Comparison of ENCODE assay signal across 27 cellular contexts in the genomic region with DNA sequence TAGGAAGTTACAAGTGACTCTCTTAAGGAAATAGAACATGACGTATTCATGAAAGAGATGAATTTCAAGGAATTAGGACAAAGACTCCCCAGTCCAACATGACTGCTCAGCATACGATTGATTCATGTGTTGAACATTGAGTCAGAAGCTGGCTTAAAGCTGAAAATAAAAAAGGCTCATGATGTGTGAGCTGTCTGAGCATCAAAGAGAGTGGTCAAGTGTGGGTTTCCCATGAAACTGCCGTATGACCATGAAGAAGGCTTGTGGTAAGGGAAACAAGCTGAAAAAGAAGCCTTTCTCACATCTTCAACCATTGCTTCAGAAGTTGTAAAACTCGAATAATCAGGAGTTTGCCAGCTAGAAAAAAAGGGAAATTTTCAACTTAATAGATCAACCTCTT.
"Had no signal": no experiment of that assay in that cellular context is flagged by ENCODE, and none has a peak within 500 bp of the region (broad histone marks: within the 10 kb centered on the region; RNA-seq: fewer than 3 reads in every experiment).

No MANE protein-coding gene starts in this region.

- H3K4me3 ChIP-seq: adrenal gland, ascending aorta, breast epithelium, esophagus muscularis mucosa, psoas muscle, sigmoid colon, smooth muscle cell, vagina had no signal

- H2AFZ ChIP-seq: parathyroid adenoma had no signal

- H3K9ac ChIP-seq: parathyroid adenoma had no signal

- H3K4me2 ChIP-seq: smooth muscle cell had no signal

- ATAC-seq: activated CD4-positive, CD25-positive, alpha-beta regulatory T cell treated with anti-CD3 and anti-CD28 coated beads, Interleukin-2, amount 50 U/mL, for 24 hours; naive thymus-derived CD4-positive, alpha-beta T cell; psoas muscle; stimulated activated naive CD8-positive, alpha-beta T cell treated with anti-CD3 and anti-CD28 coated beads, Interleukin-15, amount 100 ng/mL, for 72 hours had no signal

- H3K27me3 ChIP-seq: adrenal gland, ascending aorta, breast epithelium, esophagus muscularis mucosa, vagina had no signal

- H3K9me3 ChIP-seq: adrenal gland, ascending aorta, breast epithelium, esophagus muscularis mucosa, psoas muscle, vagina had no signal

- DNase-seq: activated CD4-positive, alpha-beta T cell treated with anti-CD3 and anti-CD28 coated beads for 48 hours; activated CD4-positive, alpha-beta T cell treated with anti-CD3 and anti-CD28 coated beads, Interleukin-2, amount 50 U/mL, for 48 hours; activated CD8-positive, alpha-beta memory T cell treated with anti-CD3 and anti-CD28 coated beads for 24 hours; activated effector memory CD4-positive, alpha-beta T cell treated with Interleukin-2 at 50 U/mL for 16 hours; activated naive CD4-positive, alpha-beta T cell treated with Interleukin-2 at 50 U/mL for 16 hours; adrenal gland; endodermal cell; islet precursor cell; left cardiac atrium; left ventricle myocardium superior; naive thymus-derived CD4-positive, alpha-beta T cell; occipital lobe; psoas muscle; sigmoid colon; stimulated activated CD4-positive, alpha-beta T cell treated with anti-CD3 and anti-CD28 coated beads, Interleukin-1b, Interleukin-23, amount 100 ng/mL, for 48 hours; stimulated activated CD4-positive, alpha-beta T cell treated with anti-CD3 and anti-CD28 coated beads, Interleukin-4, amount 100 ng/mL, for 4 hours; stimulated activated CD8-positive, alpha-beta memory T cell treated with anti-CD3 and anti-CD28 coated beads, Interleukin-4, amount 100 ng/mL, for 48 hours; stimulated activated naive CD8-positive, alpha-beta T cell treated with anti-CD3 and anti-CD28 coated beads, Interleukin-15, amount 100 ng/mL, for 72 hours; T-helper 9 cell; WERI-Rb-1 had no signal

- H3K4me1 ChIP-seq: adrenal gland, ascending aorta, breast epithelium, parathyroid adenoma, psoas muscle had no signal

- H3K27ac ChIP-seq: adrenal gland, ascending aorta, breast epithelium, esophagus muscularis mucosa, parathyroid adenoma, psoas muscle, sigmoid colon, vagina, WERI-Rb-1 had no signal

- H3K79me2 ChIP-seq: parathyroid adenoma had no signal

- H3K36me3 ChIP-seq: adrenal gland, ascending aorta, breast epithelium, esophagus muscularis mucosa, sigmoid colon, vagina, WERI-Rb-1 had no signal
